In genomic region chr20:63518946-63519764, GRCh38 we compare ENCODE assay signal across 1 cellular context.
TF ChIP-seq lines count a peak whose summit lies in the region.

No MANE protein-coding gene starts in this region.

TF ChIP-seq in HepG2, 621 proteins besides CTCF, POLR2A, EP300 and RAD21 (continued from another document and continues in another):
- TF ChIP-seq HCFC1 (IDR thresholded peaks at IDR 0.05; ENCODE audit: low read depth, low read length), result no peak
- no peak for TF ChIP-seq ZSCAN5A (CRISPR knock-in tag; IDR thresholded peaks at IDR 0.05; ENCODE audit: borderline replicate concordance)
- no peak for TF ChIP-seq ZBTB21 (CRISPR knock-in tag; IDR thresholded peaks at IDR 0.05)
- TF ChIP-seq ZNF354B (CRISPR knock-in tag; IDR thresholded peaks at IDR 0.05), result no peak
- TF ChIP-seq FOXC1 (CRISPR knock-in tag; IDR thresholded peaks at IDR 0.05; ENCODE audit: borderline replicate concordance), result no peak
- no peak for TF ChIP-seq MLXIP (CRISPR knock-in tag; IDR thresholded peaks at IDR 0.05; ENCODE audit: borderline replicate concordance)
- 0 out of 2 replicates have a peak, but pooled peaks have one; percentile 0 for TF ChIP-seq GABPB1 (CRISPR knock-in tag; IDR thresholded peaks at IDR 0.05)
- TF ChIP-seq SNRNP70 (IDR thresholded peaks at IDR 0.05; ENCODE audit: low read depth, low read length), result no peak
- TF ChIP-seq ZNF296 (CRISPR knock-in tag; conservative IDR thresholded peaks at IDR 0.05), result no peak
- no peak for TF ChIP-seq RCOR2 (CRISPR knock-in tag; IDR thresholded peaks at IDR 0.05)
- TF ChIP-seq ATF4 (CRISPR knock-in tag; IDR thresholded peaks at IDR 0.05), result no peak
- TF ChIP-seq RBM39 (IDR thresholded peaks at IDR 0.05; ENCODE audit: low read depth, low read length, poor library complexity, severe bottlenecking), result peak; percentile 44
- 0 out of 2 replicates have a peak, but pooled peaks have one; percentile 51 for TF ChIP-seq ATF7-NPFF (CRISPR knock-in tag; IDR thresholded peaks at IDR 0.05; ENCODE audit: low read depth)
- TF ChIP-seq EED (CRISPR knock-in tag; IDR thresholded peaks at IDR 0.05), result no peak
- TF ChIP-seq PCBP1 (IDR thresholded peaks at IDR 0.05; ENCODE audit: borderline replicate concordance, low read depth, low read length), result peak; percentile 69; the same call in 1 of the 2 replicates
- no peak for TF ChIP-seq RFXAP (CRISPR knock-in tag; IDR thresholded peaks at IDR 0.05; ENCODE audit: borderline replicate concordance)
- TF ChIP-seq ZGPAT (CRISPR knock-in tag; IDR thresholded peaks at IDR 0.05), result no peak
- no peak for TF ChIP-seq ARNTL (CRISPR knock-in tag; IDR thresholded peaks at IDR 0.05)
- TF ChIP-seq HBP1 (CRISPR knock-in tag; IDR thresholded peaks at IDR 0.05; ENCODE audit: low read depth), result no peak
- TF ChIP-seq PATZ1 (CRISPR knock-in tag; IDR thresholded peaks at IDR 0.05), result no peak
- TF ChIP-seq FOSL1 (CRISPR knock-in tag; IDR thresholded peaks at IDR 0.05; ENCODE audit: borderline replicate concordance), result 0 out of 2 replicates have a peak, but pooled peaks have one; percentile 16
- TF ChIP-seq MTA3 (CRISPR knock-in tag; IDR thresholded peaks at IDR 0.05), result no peak
- TF ChIP-seq ZNF841 (CRISPR knock-in tag; IDR thresholded peaks at IDR 0.05; ENCODE audit: borderline replicate concordance), result no peak
- TF ChIP-seq HMGXB3 (CRISPR knock-in tag; IDR thresholded peaks at IDR 0.05; ENCODE audit: borderline replicate concordance), result no peak
- no peak for TF ChIP-seq ELF4 (CRISPR knock-in tag; IDR thresholded peaks at IDR 0.05; ENCODE audit: borderline replicate concordance)
- no peak for TF ChIP-seq TAF1 (CRISPR knock-in tag; IDR thresholded peaks at IDR 0.05)
- no peak for TF ChIP-seq HIC2 (CRISPR knock-in tag; IDR thresholded peaks at IDR 0.05; ENCODE audit: low read depth)
- TF ChIP-seq ZUFSP (CRISPR knock-in tag; IDR thresholded peaks at IDR 0.05; ENCODE audit: borderline replicate concordance), result no peak
- no peak for TF ChIP-seq GATA4 (IDR thresholded peaks at IDR 0.05; ENCODE audit: borderline replicate concordance, low read depth)
- no peak for TF ChIP-seq ZNF543 (CRISPR knock-in tag; IDR thresholded peaks at IDR 0.05)
- TF ChIP-seq FUBP1 (CRISPR knock-in tag; IDR thresholded peaks at IDR 0.05; ENCODE audit: borderline replicate concordance), result no peak
- TF ChIP-seq ZNF768 (CRISPR knock-in tag; IDR thresholded peaks at IDR 0.05), result 0 out of 2 replicates have a peak, but pooled peaks have one; percentile 14
- TF ChIP-seq KLF12 (CRISPR knock-in tag; IDR thresholded peaks at IDR 0.05; ENCODE audit: borderline replicate concordance), result no peak
- TF ChIP-seq PAX8 (CRISPR knock-in tag; IDR thresholded peaks at IDR 0.05; ENCODE audit: borderline replicate concordance), result no peak
- TF ChIP-seq ZBTB42 (CRISPR knock-in tag; IDR thresholded peaks at IDR 0.05), result no peak
- TF ChIP-seq ZZZ3 (CRISPR knock-in tag; IDR thresholded peaks at IDR 0.05; ENCODE audit: borderline replicate concordance), result no peak
- no peak for TF ChIP-seq ZNF772 (CRISPR knock-in tag; IDR thresholded peaks at IDR 0.05)
- no peak for TF ChIP-seq ZNF292 (CRISPR knock-in tag; IDR thresholded peaks at IDR 0.05; ENCODE audit: borderline replicate concordance, low read depth)
- TF ChIP-seq MIER3 (CRISPR knock-in tag; IDR thresholded peaks at IDR 0.05; ENCODE audit: borderline replicate concordance), result no peak
